Comparison of ENCODE assay signal across 18 cellular contexts in the genomic region with DNA sequence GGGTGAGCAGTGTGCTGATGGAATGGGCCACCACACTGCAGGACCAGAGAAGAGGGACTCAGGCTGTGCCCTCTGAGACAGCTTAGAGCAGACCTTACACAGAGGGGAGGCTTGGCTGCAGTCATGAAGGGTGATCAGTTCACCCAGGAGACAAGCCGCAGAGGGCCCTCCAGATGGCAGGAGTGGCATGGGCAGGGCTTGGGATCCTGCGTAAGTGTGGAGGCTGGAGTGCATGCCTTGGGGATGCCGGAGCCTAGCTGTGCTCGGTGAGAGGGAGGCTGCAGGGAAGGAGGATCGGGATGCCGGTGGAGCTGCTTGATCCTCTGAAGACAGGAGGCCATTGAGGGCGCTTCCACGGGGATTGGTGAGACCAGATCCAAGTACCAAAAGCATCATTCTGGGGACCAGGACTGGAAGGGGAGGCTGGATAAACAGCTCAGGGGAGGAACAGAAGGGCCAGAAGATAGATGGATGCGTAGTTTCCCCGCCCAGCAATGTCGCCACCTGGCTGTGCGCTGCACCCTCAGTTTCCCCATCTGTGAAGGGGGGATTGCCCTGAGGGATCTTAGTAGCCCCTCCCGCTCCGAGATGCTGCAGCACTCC.
"Had no signal": no experiment of that assay in that cellular context is flagged by ENCODE, and none has a peak within 500 bp of the region (broad histone marks: within the 10 kb centered on the region; RNA-seq: fewer than 3 reads in every experiment).

No MANE protein-coding gene starts in this region.

- H3K36me3 Mint-ChIP-seq: immature natural killer cell; naive thymus-derived CD8-positive, alpha-beta T cell had no signal

- ATAC-seq: activated CD4-positive, CD25-positive, alpha-beta regulatory T cell treated with anti-CD3 and anti-CD28 coated beads, Interleukin-2, amount 50 U/mL, for 24 hours; activated naive CD8-positive, alpha-beta T cell treated with anti-CD3 and anti-CD28 coated beads, Interleukin-2, amount 50 U/mL, for 24 hours; activated T-cell treated with anti-CD3 and anti-CD28 coated beads, Interleukin-2, amount 50 U/mL, for 4 hours; naive thymus-derived CD8-positive, alpha-beta T cell; stimulated activated naive CD8-positive, alpha-beta T cell treated with anti-CD3 and anti-CD28 coated beads, Interleukin-15, Interleukin-2, amounts not matched to agents 100 U/mL and 50 U/mL, for 24 hours had no signal

- H3K27ac ChIP-seq: esophagus muscularis mucosa, neutrophil, tibial artery, uterus had no signal

- DNase-seq: activated CD4-positive, alpha-beta T cell treated with anti-CD3 and anti-CD28 coated beads, Interleukin-2, amount 10 ng/mL, durations not matched to agents 7 days and 5 days; activated CD8-positive, alpha-beta memory T cell treated with anti-CD3 and anti-CD28 coated beads, Interleukin-2, amount 50 U/mL, for 4 hours; activated naive CD4-positive, alpha-beta T cell treated with anti-CD3 and anti-CD28 coated beads for 36 hours; activated naive CD8-positive, alpha-beta T cell treated with anti-CD3 and anti-CD28 coated beads, Interleukin-2, amount 50 U/mL, for 24 hours; activated T-cell treated with anti-CD3 and anti-CD28 coated beads, Interleukin-2, amount 50 U/mL, for 4 hours; cerebellar nuclear complex; effector CD8-positive, alpha-beta T cell; immature natural killer cell; mesendoderm; naive thymus-derived CD8-positive, alpha-beta T cell; stimulated activated CD4-positive, alpha-beta T cell treated with anti-CD3 and anti-CD28 coated beads, Interleukin-2, amount 100 ng/mL, for 24 hours; stimulated activated naive CD8-positive, alpha-beta T cell treated with anti-CD3 and anti-CD28 coated beads, Interleukin-15, Interleukin-2, amounts not matched to agents 100 U/mL and 50 U/mL, for 24 hours; T1000 had no signal

- H3K4me1 Mint-ChIP-seq: activated CD4-positive, alpha-beta T cell treated with anti-CD3 and anti-CD28 coated beads, Interleukin-2, amount 10 ng/mL, durations not matched to agents 7 days and 5 days; activated naive CD8-positive, alpha-beta T cell treated with anti-CD3 and anti-CD28 coated beads, Interleukin-2, amount 50 U/mL, for 24 hours; immature natural killer cell had no signal

- H3K4me3 Mint-ChIP-seq: activated CD4-positive, alpha-beta T cell treated with anti-CD3 and anti-CD28 coated beads, Interleukin-2, amount 10 ng/mL, durations not matched to agents 7 days and 5 days; activated naive CD4-positive, alpha-beta T cell treated with anti-CD3 and anti-CD28 coated beads for 36 hours; activated naive CD8-positive, alpha-beta T cell treated with anti-CD3 and anti-CD28 coated beads, Interleukin-2, amount 50 U/mL, for 24 hours; activated T-cell treated with anti-CD3 and anti-CD28 coated beads, Interleukin-2, amount 50 U/mL, for 4 hours; immature natural killer cell; naive thymus-derived CD8-positive, alpha-beta T cell had no signal

- H3K36me3 ChIP-seq: esophagus muscularis mucosa, neutrophil, tibial artery, uterus had no signal

- H3K4me3 ChIP-seq: esophagus muscularis mucosa, tibial artery, uterus had no signal

- H3K4me1 ChIP-seq: uterus had no signal

- H3K27me3 Mint-ChIP-seq: activated CD4-positive, alpha-beta T cell treated with anti-CD3 and anti-CD28 coated beads, Interleukin-2, amount 10 ng/mL, durations not matched to agents 7 days and 5 days; activated naive CD8-positive, alpha-beta T cell treated with anti-CD3 and anti-CD28 coated beads, Interleukin-2, amount 50 U/mL, for 24 hours had no signal

- H3K27ac Mint-ChIP-seq: activated CD4-positive, alpha-beta T cell treated with anti-CD3 and anti-CD28 coated beads, Interleukin-2, amount 10 ng/mL, durations not matched to agents 7 days and 5 days; activated naive CD4-positive, alpha-beta T cell treated with anti-CD3 and anti-CD28 coated beads for 36 hours; activated naive CD8-positive, alpha-beta T cell treated with anti-CD3 and anti-CD28 coated beads, Interleukin-2, amount 50 U/mL, for 24 hours; immature natural killer cell had no signal

- H3K27me3 ChIP-seq: neutrophil, tibial artery, uterus had no signal

- H3K9me3 Mint-ChIP-seq: activated CD4-positive, alpha-beta T cell treated with anti-CD3 and anti-CD28 coated beads, Interleukin-2, amount 10 ng/mL, durations not matched to agents 7 days and 5 days; activated naive CD4-positive, alpha-beta T cell treated with anti-CD3 and anti-CD28 coated beads for 36 hours; activated naive CD8-positive, alpha-beta T cell treated with anti-CD3 and anti-CD28 coated beads, Interleukin-2, amount 50 U/mL, for 24 hours; activated T-cell treated with anti-CD3 and anti-CD28 coated beads, Interleukin-2, amount 50 U/mL, for 4 hours; immature natural killer cell; naive thymus-derived CD8-positive, alpha-beta T cell had no signal

- H3K9me3 ChIP-seq: esophagus muscularis mucosa, neutrophil, tibial artery, uterus had no signal
